In genomic region chr5:10351199-10351881, GRCh38 we compare ENCODE assay signal across 9 cellular contexts. TPM values are rescaled to one million over a fixed set of nuclear protein-coding genes. Genes with fewer than 3 reads are reported as not detected.
DNase-seq lines count a peak whose midpoint lies in the region; ATAC-seq and TF ChIP-seq lines count a peak whose summit lies in the region.
"Had no signal": no experiment of that assay in that cellular context is flagged by ENCODE, and none has a peak within 500 bp of the region (broad histone marks: within the 10 kb centered on the region; RNA-seq: fewer than 3 reads in every experiment).

No MANE protein-coding gene starts in this region.

- no peak for ATAC-seq in CD4-positive, CD25-positive, alpha-beta regulatory T cell (ENCODE audit: low read depth in 2 of 2)
- ATAC-seq in omental fat pad (ENCODE audit: low FRiP score), result no peak

- no peaks in the 10 kb centered on the region for H3K9me3 ChIP-seq in CD4-positive, CD25-positive, alpha-beta regulatory T cell (ENCODE audit: control insufficient read depth in 2 of 2, low read length in 2 of 2)
- no peaks in the 10 kb centered on the region for H3K9me3 ChIP-seq in ascending aorta

- no peaks in the 10 kb centered on the region for H3K27me3 ChIP-seq in CD4-positive, CD25-positive, alpha-beta regulatory T cell (ENCODE audit: control insufficient read depth, insufficient read depth, low read length)
- H3K27me3 ChIP-seq in ascending aorta, result no peaks in the 10 kb centered on the region

- H3K27ac ChIP-seq in CD4-positive, CD25-positive, alpha-beta regulatory T cell (ENCODE audit: insufficient read depth, low read length, poor library complexity, severe bottlenecking), result no peak overlapping the region
- H3K27ac ChIP-seq in ascending aorta, result peak overlapping the region; percentile 95 to 96

- no peaks in the 10 kb centered on the region for H3K9me3 Mint-ChIP-seq in CD4-positive, CD25-positive, alpha-beta regulatory T cell
- no peaks in the 10 kb centered on the region for H3K9me3 Mint-ChIP-seq in immature natural killer cell

- peaks cover 18 to 25% (median 23%) of the 10 kb centered on the region in 4 donors for H3K4me1 Mint-ChIP-seq in CD4-positive, CD25-positive, alpha-beta regulatory T cell
- peaks cover 33 to 36% of the 10 kb centered on the region in 2 donors for H3K4me1 Mint-ChIP-seq in immature natural killer cell

- H3K4me1 ChIP-seq in CD4-positive, CD25-positive, alpha-beta regulatory T cell (ENCODE audit: control insufficient read depth, insufficient read depth, low read length, poor library complexity, severe bottlenecking), result peaks cover 26% of the 10 kb centered on the region
- H3K4me1 ChIP-seq in ascending aorta, result peaks cover 0 to 9% of the 10 kb centered on the region in 2 donors

- no peak overlapping the region for H3K4me3 ChIP-seq in CD4-positive, CD25-positive, alpha-beta regulatory T cell (ENCODE audit: low read depth, low read length)
- H3K4me3 ChIP-seq in ascending aorta, result no peak overlapping the region

- H3K36me3 ChIP-seq in CD4-positive, CD25-positive, alpha-beta regulatory T cell (ENCODE audit: control insufficient read depth, insufficient read depth, low read length), result no peaks in the 10 kb centered on the region
- no peaks in the 10 kb centered on the region for H3K36me3 ChIP-seq in ascending aorta

- H3K4me3 Mint-ChIP-seq in CD4-positive, CD25-positive, alpha-beta regulatory T cell, result peak overlapping the region in 3 of 4 donors; percentile 4 to 98 (median 21)
- peak overlapping the region in 3 of 5 donors; percentile 44 to 91 (median 87) for H3K4me3 Mint-ChIP-seq in immature natural killer cell

- peak overlapping the region in 1 of 3 donors; percentile 60 for H3K27ac Mint-ChIP-seq in CD4-positive, CD25-positive, alpha-beta regulatory T cell
- peak overlapping the region in 4 of 6 donors; percentile 12 to 99 (median 61) for H3K27ac Mint-ChIP-seq in immature natural killer cell

- no peaks in the 10 kb centered on the region for H3K36me3 Mint-ChIP-seq in CD4-positive, CD25-positive, alpha-beta regulatory T cell
- no peaks in the 10 kb centered on the region for H3K36me3 Mint-ChIP-seq in immature natural killer cell

- intact Hi-C loops in ascending aorta (cut with DNase I), result loop anchor here (5.0 to 10.0 kb wide), 4 partner anchors 64 to 411 kb away; partner anchors contain the start of genes DAP and ROPN1L

- DNase-seq in CD4-positive, CD25-positive, alpha-beta regulatory T cell, result no peak
- DNase-seq in HUDEP-2 (lab: John Stamatoyannopoulos, UW; ENCODE audit: unreplicated experiment in 76 of 76), result peak in 64 of 76 experiments; percentile 3 to 84 (median 53)
- DNase-seq in ascending aorta (ENCODE audit: low spot score in 2 of 2), result no peak
- no peak for DNase-seq in immature natural killer cell
- no peak for DNase-seq in omental fat pad (ENCODE audit: low spot score)
- no peak for DNase-seq in activated CD4-positive, alpha-beta T cell treated with anti-CD3 and anti-CD28 coated beads for 4 hours
- no peak for DNase-seq in NCI-H1436 (lab: John Stamatoyannopoulos, UW)
- no peak for DNase-seq in GM19240 (ENCODE audit: insufficient read length, low spot score)
- DNase-seq: NCI-H526 had no signal

- no peak for TF ChIP-seq CTCF in ascending aorta (IDR thresholded peaks at IDR 0.05)
- TF ChIP-seq CTCF in omental fat pad (IDR thresholded peaks at IDR 0.05), result no peak

- no peaks in the 10 kb centered on the region for H3K27me3 Mint-ChIP-seq in CD4-positive, CD25-positive, alpha-beta regulatory T cell
- H3K27me3 Mint-ChIP-seq in immature natural killer cell (ENCODE audit: low read depth in 3 of 3), result peaks cover 6 to 14% (median 9%) of the 10 kb centered on the region in 3 donors

RNA-seq across cellular contexts. Expression of gene MARCHF6, which starts 2.2 kb away (rescaled TPM):
- 188 TPM for total RNA-seq in CD4-positive, CD25-positive, alpha-beta regulatory T cell
- 10 to 100 TPM; 34.9 to 54.1 (median 51.3) TPM for polyA plus RNA-seq in CD4-positive, CD25-positive, alpha-beta regulatory T cell
- 47.0 TPM for total RNA-seq in ascending aorta
- 10 to 100 TPM; 23.3 to 54.5 (median 52.5) TPM for polyA plus RNA-seq in immature natural killer cell
- total RNA-seq in omental fat pad, result 100 to 1,000 TPM in 3 of 4 donors, 10 to 100 TPM in 1; 99.0 to 153 (median 120) TPM

RNA-seq across cellular contexts. Expression of gene CMBL, which starts 43.6 kb away (rescaled TPM):
- total RNA-seq in CD4-positive, CD25-positive, alpha-beta regulatory T cell, result 0.59 TPM
- polyA plus RNA-seq in CD4-positive, CD25-positive, alpha-beta regulatory T cell, result under 1 TPM in 2 of 4 donors, not detected in 2; 0.13 to 0.33 TPM
- total RNA-seq in ascending aorta, result 0.75 TPM
- polyA plus RNA-seq in immature natural killer cell, result under 1 TPM in 2 of 3 donors, not detected in 1; 0.35 to 0.84 TPM
- total RNA-seq in omental fat pad, result 10 to 100 TPM in 1 of 4 donors, 1 to 10 TPM in 3; 7.1 to 16.7 (median 8.7) TPM

Comparison
In these comparisons a context has a peak if more than half of its experiments do, and no peak if none do; other contexts are left out.
1. DNase-seq: peak in HUDEP-2 (64 of 76); none in CD4-positive, CD25-positive, alpha-beta regulatory T cell (0 of 3), ascending aorta (0 of 2), immature natural killer cell (0 of 3), omental fat pad (single experiment), activated CD4-positive, alpha-beta T cell treated with anti-CD3 and anti-CD28 coated beads for 4 hours (0 of 2), NCI-H1436 (single experiment) and GM19240 (single experiment).